ENCODE assay signal across 8 cellular contexts in genomic region chr1:39954261-39954869, GRCh38. TPM values are rescaled to one million over a fixed set of nuclear protein-coding genes. Genes with fewer than 3 reads are reported as not detected.
DNase-seq lines count a peak whose midpoint lies in the region; ATAC-seq, FAIRE-seq and TF ChIP-seq lines count a peak whose summit lies in the region.

No MANE protein-coding gene starts in this region.

- ATAC-seq in CD4-positive, CD25-positive, alpha-beta regulatory T cell (ENCODE audit: low read depth in 2 of 2), result no peak
- ATAC-seq in natural killer cell treated with Interleukin-12 subunit alpha and Interleukin-12 subunit beta and Interleukin-15 and Interleukin-18, amount 100 ng/mL, for 72 hours, result no peak

- peaks cover 21% of the 10 kb centered on the region for H3K4me1 ChIP-seq in CD4-positive, CD25-positive, alpha-beta regulatory T cell (ENCODE audit: control insufficient read depth, insufficient read depth, low read length, poor library complexity, severe bottlenecking)

- H3K27me3 Mint-ChIP-seq in CD4-positive, CD25-positive, alpha-beta regulatory T cell, result peaks cover 9% of the 10 kb centered on the region
- H3K27me3 Mint-ChIP-seq in natural killer cell treated with Interleukin-12 subunit alpha and Interleukin-12 subunit beta and Interleukin-15 and Interleukin-18, amount 100 ng/mL, for 72 hours, result no peaks in the 10 kb centered on the region

- H3K27ac Mint-ChIP-seq in CD4-positive, CD25-positive, alpha-beta regulatory T cell, result no peak overlapping the region
- peak overlapping the region; percentile 81 to 92 for H3K27ac Mint-ChIP-seq in natural killer cell treated with Interleukin-12 subunit alpha and Interleukin-12 subunit beta and Interleukin-15 and Interleukin-18, amount 100 ng/mL, for 72 hours

- peaks cover 4 to 25% (median 14%) of the 10 kb centered on the region in 4 donors for H3K4me1 Mint-ChIP-seq in CD4-positive, CD25-positive, alpha-beta regulatory T cell
- peaks cover 38 to 50% of the 10 kb centered on the region in 2 donors for H3K4me1 Mint-ChIP-seq in natural killer cell treated with Interleukin-12 subunit alpha and Interleukin-12 subunit beta and Interleukin-15 and Interleukin-18, amount 100 ng/mL, for 72 hours (ENCODE audit: low read depth in 2 of 2)

- in situ Hi-C loops in GM13976 (cut with MboI; ENCODE audit: low sequenced_read_pairs, unreplicated experiment), result no loop called here

- TF ChIP-seq POLR2A in NB4 (IDR thresholded peaks at IDR 0.05; ENCODE audit: extremely low read depth, insufficient read length), result no peak
- TF ChIP-seq POLR2A in H54 (IDR thresholded peaks at IDR 0.05; ENCODE audit: low read depth, low read length), result no peak

- no peak overlapping the region for H3K4me3 ChIP-seq in CD4-positive, CD25-positive, alpha-beta regulatory T cell (ENCODE audit: low read depth, low read length)
- H3K4me3 ChIP-seq in NB4 (ENCODE audit: low read depth, low read length) (peak overlapping the region; percentile 4), coronary artery (peak overlapping the region; percentile 79)

- no peaks in the 10 kb centered on the region for H3K9me3 ChIP-seq in CD4-positive, CD25-positive, alpha-beta regulatory T cell (ENCODE audit: control insufficient read depth in 2 of 2, low read length in 2 of 2)

- TF ChIP-seq CTCF in NB4 (IDR thresholded peaks at IDR 0.05; ENCODE audit: low read depth, low read length) (no peak), coronary artery (IDR thresholded peaks at IDR 0.05) (no peak), GM13976 (IDR thresholded peaks at IDR 0.05; ENCODE audit: borderline replicate concordance, control extremely low read depth, extremely low read depth, insufficient read depth, missing control alignments) (no peak)

- H3K27me3 ChIP-seq in CD4-positive, CD25-positive, alpha-beta regulatory T cell (ENCODE audit: control insufficient read depth, insufficient read depth, low read length), result no peaks in the 10 kb centered on the region

- H3K36me3 Mint-ChIP-seq in CD4-positive, CD25-positive, alpha-beta regulatory T cell, result no peaks in the 10 kb centered on the region
- peaks cover 5% of the 10 kb centered on the region for H3K36me3 Mint-ChIP-seq in natural killer cell treated with Interleukin-12 subunit alpha and Interleukin-12 subunit beta and Interleukin-15 and Interleukin-18, amount 100 ng/mL, for 72 hours

- peak overlapping the region; percentile 86 to 99 (median 94) for H3K4me3 Mint-ChIP-seq in CD4-positive, CD25-positive, alpha-beta regulatory T cell
- peak overlapping the region; percentile 96 for H3K4me3 Mint-ChIP-seq in natural killer cell treated with Interleukin-12 subunit alpha and Interleukin-12 subunit beta and Interleukin-15 and Interleukin-18, amount 100 ng/mL, for 72 hours

- no peak for FAIRE-seq in H54 (lab: Jason Lieb, UNC)

- DNase-seq in CD4-positive, CD25-positive, alpha-beta regulatory T cell, result no peak
- DNase-seq in NB4 (ENCODE audit: low read depth) (peak; percentile 58), coronary artery (ENCODE audit: low spot score) (no peak), NCI-H524 treated with DMSO at 0.1 percent for 48 hours (lab: John Stamatoyannopoulos, UW) (no peak), H54 (ENCODE audit: insufficient read length, low spot score) (no peak), GM13976 (ENCODE audit: low spot score) (no peak)
- no peak for DNase-seq in natural killer cell treated with Interleukin-12 subunit alpha and Interleukin-12 subunit beta and Interleukin-15 and Interleukin-18, amount 100 ng/mL, for 72 hours (ENCODE audit: low spot score)
- DNase-seq in effector CD8-positive, alpha-beta T cell (lab: John Stamatoyannopoulos, UW), result no peak

- no peak overlapping the region for H3K27ac ChIP-seq in CD4-positive, CD25-positive, alpha-beta regulatory T cell (ENCODE audit: insufficient read depth, low read length, poor library complexity, severe bottlenecking)
- peak overlapping the region in 1 of 2 donors; percentile 71 for H3K27ac ChIP-seq in coronary artery

- no peaks in the 10 kb centered on the region for H3K36me3 ChIP-seq in CD4-positive, CD25-positive, alpha-beta regulatory T cell (ENCODE audit: control insufficient read depth, insufficient read depth, low read length)

- H3K9me3 Mint-ChIP-seq in CD4-positive, CD25-positive, alpha-beta regulatory T cell, result no peaks in the 10 kb centered on the region
- no peaks in the 10 kb centered on the region for H3K9me3 Mint-ChIP-seq in natural killer cell treated with Interleukin-12 subunit alpha and Interleukin-12 subunit beta and Interleukin-15 and Interleukin-18, amount 100 ng/mL, for 72 hours

RNA-seq across cellular contexts. Expression of gene MFSD2A, which starts 0.6 kb away (rescaled TPM):
- total RNA-seq in CD4-positive, CD25-positive, alpha-beta regulatory T cell, result 3.7 TPM
- under 1 TPM in 2 of 4 donors, not detected in 2; 0.27 to 0.39 TPM for polyA plus RNA-seq in CD4-positive, CD25-positive, alpha-beta regulatory T cell
- 10 to 100 TPM; 41.4 to 62.7 TPM for total RNA-seq in natural killer cell treated with Interleukin-12 subunit alpha and Interleukin-12 subunit beta and Interleukin-15 and Interleukin-18, amount 100 ng/mL, for 72 hours

RNA-seq across cellular contexts. Expression of gene MYCL, which starts 52.6 kb away (rescaled TPM):
- not detected for total RNA-seq in CD4-positive, CD25-positive, alpha-beta regulatory T cell
- polyA plus RNA-seq in CD4-positive, CD25-positive, alpha-beta regulatory T cell, result under 1 TPM in 1 of 4 donors, not detected in 3; 0.13 TPM
- under 1 TPM; 0.33 to 0.36 TPM for total RNA-seq in natural killer cell treated with Interleukin-12 subunit alpha and Interleukin-12 subunit beta and Interleukin-15 and Interleukin-18, amount 100 ng/mL, for 72 hours

Comparison
In these comparisons a context has a peak if more than half of its experiments do, and no peak if none do; other contexts are left out.
1. H3K27ac Mint-ChIP-seq: peak in natural killer cell treated with Interleukin-12 subunit alpha and Interleukin-12 subunit beta and Interleukin-15 and Interleukin-18, amount 100 ng/mL, for 72 hours (2 of 2); none in CD4-positive, CD25-positive, alpha-beta regulatory T cell (0 of 3).